In the genomic region with DNA sequence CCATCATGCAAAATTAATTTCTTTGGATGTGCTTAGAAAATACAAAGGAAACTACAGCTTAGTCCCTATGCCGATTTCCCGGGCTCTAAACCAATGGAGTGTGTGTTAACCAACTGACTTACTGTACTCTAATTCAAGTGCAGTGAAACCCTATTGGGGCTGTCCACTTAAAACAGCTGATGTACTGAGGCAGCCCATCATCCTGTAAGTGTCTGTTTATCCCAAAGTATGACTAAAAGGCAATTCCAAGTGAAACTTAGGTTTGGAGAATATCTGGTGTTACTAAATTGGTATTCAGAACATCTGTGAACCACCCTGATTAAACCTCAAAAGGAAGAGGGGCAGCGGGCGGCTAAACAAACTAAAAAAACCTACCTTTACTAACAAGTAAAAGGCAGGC, we compare ENCODE assay signal across 1 cellular context.
TF ChIP-seq lines count a peak whose summit lies in the region.

No MANE protein-coding gene starts in this region.

TF ChIP-seq in IMR-90, 13 proteins besides CTCF, POLR2A, EP300 and RAD21:
- no peak for TF ChIP-seq MAZ (IDR thresholded peaks at IDR 0.05; ENCODE audit: borderline replicate concordance, low read depth, low read length)
- TF ChIP-seq MAFK (IDR thresholded peaks at IDR 0.05; ENCODE audit: low read depth, low read length): no peak
- no peak for TF ChIP-seq NFE2L2 (IDR thresholded peaks at IDR 0.05; ENCODE audit: low read depth, low read length)
- TF ChIP-seq FOS (IDR thresholded peaks at IDR 0.05; ENCODE audit: low read depth, low read length): no peak
- no peak for TF ChIP-seq CHD1 (IDR thresholded peaks at IDR 0.05; ENCODE audit: low read depth, low read length)
- no peak for TF ChIP-seq RCOR1 (IDR thresholded peaks at IDR 0.05; ENCODE audit: insufficient replicate concordance, low read length)
- TF ChIP-seq, protein P1, sequence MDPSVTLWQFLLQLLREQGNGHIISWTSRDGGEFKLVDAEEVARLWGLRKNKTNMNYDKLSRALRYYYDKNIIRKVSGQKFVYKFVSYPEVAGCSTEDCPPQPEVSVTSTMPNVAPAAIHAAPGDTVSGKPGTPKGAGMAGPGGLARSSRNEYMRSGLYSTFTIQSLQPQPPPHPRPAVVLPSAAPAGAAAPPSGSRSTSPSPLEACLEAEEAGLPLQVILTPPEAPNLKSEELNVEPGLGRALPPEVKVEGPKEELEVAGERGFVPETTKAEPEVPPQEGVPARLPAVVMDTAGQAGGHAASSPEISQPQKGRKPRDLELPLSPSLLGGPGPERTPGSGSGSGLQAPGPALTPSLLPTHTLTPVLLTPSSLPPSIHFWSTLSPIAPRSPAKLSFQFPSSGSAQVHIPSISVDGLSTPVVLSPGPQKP (IDR thresholded peaks at IDR 0.05; ENCODE audit: borderline replicate concordance, low read depth, low read length): no peak
- no peak for TF ChIP-seq SMC3 (IDR thresholded peaks at IDR 0.05; ENCODE audit: low read depth, low read length)
- no peak for TF ChIP-seq CEBPB (IDR thresholded peaks at IDR 0.05; ENCODE audit: low read depth, low read length)
- no peak for TF ChIP-seq RFX5 (IDR thresholded peaks at IDR 0.05; ENCODE audit: low read depth, low read length)
- TF ChIP-seq MXI1 (IDR thresholded peaks at IDR 0.05; ENCODE audit: borderline replicate concordance, low read depth, low read length): no peak
- TF ChIP-seq BHLHE40 (IDR thresholded peaks at IDR 0.05; ENCODE audit: low read depth, low read length): no peak
- TF ChIP-seq, protein P2, sequence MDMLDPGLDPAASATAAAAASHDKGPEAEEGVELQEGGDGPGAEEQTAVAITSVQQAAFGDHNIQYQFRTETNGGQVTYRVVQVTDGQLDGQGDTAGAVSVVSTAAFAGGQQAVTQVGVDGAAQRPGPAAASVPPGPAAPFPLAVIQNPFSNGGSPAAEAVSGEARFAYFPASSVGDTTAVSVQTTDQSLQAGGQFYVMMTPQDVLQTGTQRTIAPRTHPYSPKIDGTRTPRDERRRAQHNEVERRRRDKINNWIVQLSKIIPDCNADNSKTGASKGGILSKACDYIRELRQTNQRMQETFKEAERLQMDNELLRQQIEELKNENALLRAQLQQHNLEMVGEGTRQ (IDR thresholded peaks at IDR 0.05; ENCODE audit: low read depth, low read length): no peak
